10 cellular contexts compared by ENCODE assay signal in the genomic region with DNA sequence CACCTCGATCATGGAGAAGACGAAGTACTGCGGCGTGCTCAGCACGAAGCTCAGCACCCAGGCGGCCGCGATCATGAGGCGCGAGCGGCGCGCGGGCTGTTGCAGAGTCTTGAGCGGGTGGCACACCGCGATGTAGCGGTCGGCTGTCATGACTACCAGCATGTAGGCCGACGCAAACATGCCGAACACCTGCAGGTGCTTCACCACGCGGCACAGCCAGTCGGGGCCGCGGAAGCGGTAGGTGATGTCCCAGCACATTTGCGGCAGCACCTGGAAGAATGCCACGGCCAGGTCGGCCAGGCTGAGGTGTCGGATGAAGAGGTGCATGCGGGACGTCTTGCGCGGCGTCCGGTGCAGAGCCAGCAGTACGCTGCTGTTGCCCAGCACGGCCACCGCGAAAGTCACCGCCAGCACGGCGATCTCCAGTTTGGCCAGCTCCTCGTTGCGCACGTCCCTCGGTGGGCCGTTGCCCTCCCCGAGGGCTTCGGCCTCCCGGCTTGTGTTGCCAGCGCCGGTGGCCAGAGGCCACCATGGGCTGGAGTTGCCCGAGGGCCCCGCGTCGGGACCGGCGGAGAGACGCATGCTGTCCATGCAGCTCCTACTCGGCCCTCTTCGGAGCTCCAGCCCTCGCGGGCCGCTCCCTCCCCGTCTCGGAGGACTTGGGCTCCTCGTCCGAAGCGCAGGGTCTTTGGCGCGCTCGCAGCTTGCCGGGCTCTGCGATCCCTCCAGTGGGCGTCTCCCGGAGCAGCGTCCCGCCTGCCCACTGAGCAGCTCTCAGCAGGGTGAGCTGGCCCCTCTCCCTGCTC. TPM values are rescaled to one million over a fixed set of nuclear protein-coding genes. Genes with fewer than 3 reads are reported as not detected.
A peak's percentile ranks its signal among the peaks of the same experiment; 100 is the strongest.
DNase-seq lines count a peak whose midpoint lies in the region; ATAC-seq and TF ChIP-seq lines count a peak whose summit lies in the region.
"Had no signal": no experiment of that assay in that cellular context is flagged by ENCODE, and none has a peak within 500 bp of the region (broad histone marks: within the 10 kb centered on the region; RNA-seq: fewer than 3 reads in every experiment).

No MANE protein-coding gene starts in this region.

- ATAC-seq in upper lobe of left lung (ENCODE audit: low FRiP score in 2 of 2) (peak; percentile 34 to 46), HG03521 (IDR thresholded peaks at IDR 0.05; ENCODE audit: unreplicated experiment) (no peak), GM21360 (IDR thresholded peaks at IDR 0.05; ENCODE audit: unreplicated experiment) (no peak)

- no peak overlapping the region for H2BK15ac ChIP-seq in mesenchymal stem cell (ENCODE audit: low read depth, poor library complexity, severe bottlenecking)

- H2BK5ac ChIP-seq in mesenchymal stem cell (ENCODE audit: low read depth, low read length, poor library complexity, severe bottlenecking): no peak overlapping the region

- H3K4ac ChIP-seq in mesenchymal stem cell (ENCODE audit: low read depth in 1 of 2, low read length in 2 of 2): no peak overlapping the region

- WGBS in mesenchymal stem cell: 7% methylated on average over 81 of the region's 81 CpGs
- 7 to 10% methylated on average over 9 to 51 of the region's 81 CpGs for WGBS in upper lobe of left lung, 2 donors

- peaks cover 20% of the 10 kb centered on the region for H3K4me1 Mint-ChIP-seq in activated T-cell treated with anti-CD3 and anti-CD28 coated beads, Interleukin-2, amount 50 U/mL, for 24 hours (ENCODE audit: low read depth)

- no peak overlapping the region for H3K14ac ChIP-seq in mesenchymal stem cell (ENCODE audit: low read length in 2 of 2)

- H3K36me3 ChIP-seq in mesenchymal stem cell (ENCODE audit: control insufficient read depth in 1 of 2, insufficient read depth in 2 of 2, low read depth in 1 of 2, low read length in 2 of 2): peaks cover 0 to 7% of the 10 kb centered on the region in 2 experiments
- H3K36me3 ChIP-seq in upper lobe of left lung: no peaks in the 10 kb centered on the region

- H3K4me2 ChIP-seq in mesenchymal stem cell (ENCODE audit: low read length, poor library complexity, severe bottlenecking): peak overlapping the region; percentile 90
- H3K4me2 ChIP-seq: KMS-11 had no signal

- TF ChIP-seq POLR2A in upper lobe of left lung (IDR thresholded peaks at IDR 0.05): no peak

- peaks cover 22% of the 10 kb centered on the region for H3K4me1 ChIP-seq in mesenchymal stem cell (ENCODE audit: control insufficient read depth, insufficient read depth, low read depth, low read length)
- peaks cover 8 to 26% (median 19%) of the 10 kb centered on the region in 4 donors for H3K4me1 ChIP-seq in upper lobe of left lung

- TF ChIP-seq CTCF in dorsolateral prefrontal cortex (IDR thresholded peaks at IDR 0.05 in 54 of 56, conservative IDR thresholded peaks at IDR 0.05 in 2 of 56; ENCODE audit: low read depth in 1 of 56, partially characterized antibody in 56 of 56) (no peak), upper lobe of left lung (IDR thresholded peaks at IDR 0.05) (no peak)

- peak overlapping the region; percentile 21 for H3K4me3 Mint-ChIP-seq in activated T-cell treated with anti-CD3 and anti-CD28 coated beads, Interleukin-2, amount 50 U/mL, for 24 hours

- H3K9me3 ChIP-seq in mesenchymal stem cell (ENCODE audit: control insufficient read depth, low read length): no peaks in the 10 kb centered on the region
- H3K9me3 ChIP-seq in upper lobe of left lung: no peaks in the 10 kb centered on the region

- intact Hi-C loops in dorsolateral prefrontal cortex (cut with DNase I): no loop called here

- H2AK5ac ChIP-seq in mesenchymal stem cell (ENCODE audit: low read length, severe bottlenecking): no peak overlapping the region

- H3K27me3 Mint-ChIP-seq in activated T-cell treated with anti-CD3 and anti-CD28 coated beads, Interleukin-2, amount 50 U/mL, for 24 hours: peaks cover 63% of the 10 kb centered on the region

- no peak overlapping the region for H3K23ac ChIP-seq in mesenchymal stem cell (ENCODE audit: low read length in 2 of 2)

- no peaks in the 10 kb centered on the region for H3K79me1 ChIP-seq in mesenchymal stem cell (replicated peaks; ENCODE audit: low read length, poor library complexity, severe bottlenecking)

- H3K27me3 ChIP-seq in dorsolateral prefrontal cortex (peaks cover 3 to 86% (median 53%) of the 10 kb centered on the region in 45 donors), mesenchymal stem cell (ENCODE audit: control insufficient read depth in 1 of 2, insufficient read depth in 1 of 2, low read length in 2 of 2) (peaks cover 27 to 78% of the 10 kb centered on the region in 2 experiments), upper lobe of left lung (peaks cover 0 to 21% (median 15%) of the 10 kb centered on the region in 4 donors)

- no peaks in the 10 kb centered on the region for H3K9me3 Mint-ChIP-seq in activated T-cell treated with anti-CD3 and anti-CD28 coated beads, Interleukin-2, amount 50 U/mL, for 24 hours

- H4K8ac ChIP-seq in mesenchymal stem cell (ENCODE audit: low read length): no peak overlapping the region

- no peak overlapping the region for H3K9ac ChIP-seq in mesenchymal stem cell (ENCODE audit: low read length)
- H3K9ac ChIP-seq: KMS-11 had no signal

- no peak overlapping the region for H2BK12ac ChIP-seq in mesenchymal stem cell (ENCODE audit: low read length in 2 of 2)

- H2AFZ ChIP-seq in mesenchymal stem cell (ENCODE audit: low read depth, low read length): no peak overlapping the region

- no peak overlapping the region for H3K27ac Mint-ChIP-seq in activated T-cell treated with anti-CD3 and anti-CD28 coated beads, Interleukin-2, amount 50 U/mL, for 24 hours

- peak overlapping the region in 1 of 59 donors; percentile 48 for H3K27ac ChIP-seq in dorsolateral prefrontal cortex
- no peak overlapping the region for H3K27ac ChIP-seq in mesenchymal stem cell (ENCODE audit: low read length, poor library complexity, severe bottlenecking)
- no peak overlapping the region for H3K27ac ChIP-seq in upper lobe of left lung
- H3K27ac ChIP-seq: KMS-11 had no signal

- no peak overlapping the region for H3K18ac ChIP-seq in mesenchymal stem cell (ENCODE audit: low read depth in 1 of 2, low read length in 2 of 2)

- peak; percentile 30 for DNase-seq in activated T-cell treated with anti-CD3 and anti-CD28 coated beads, Interleukin-2, amount 50 U/mL, for 24 hours
- DNase-seq in activated T-cell treated with anti-CD3 and anti-CD28 coated beads for 4 hours (no peak), dorsolateral prefrontal cortex (peak in 1 of 10 donors; percentile 27), mesenchymal stem cell (peak; percentile 5), upper lobe of left lung (peak in 1 of 2 donors; percentile 78), anterior cingulate cortex (lab: John Stamatoyannopoulos, UW) (no peak)
- DNase-seq: DND-41 had no signal

- no peak overlapping the region for H4K91ac ChIP-seq in mesenchymal stem cell (ENCODE audit: low read length)

- peak overlapping the region; percentile 11 to 69 (median 49) for H3K4me3 ChIP-seq in dorsolateral prefrontal cortex
- peak overlapping the region; percentile 55 to 75 for H3K4me3 ChIP-seq in mesenchymal stem cell (ENCODE audit: insufficient read depth in 1 of 2, low read depth in 1 of 2, low read length in 2 of 2)
- H3K4me3 ChIP-seq in upper lobe of left lung: peak overlapping the region in 3 of 4 donors; percentile 32 to 48 (median 35)

- no peak for TF ChIP-seq EP300 in upper lobe of left lung (IDR thresholded peaks at IDR 0.05)

- no peak overlapping the region for H2BK120ac ChIP-seq in mesenchymal stem cell (ENCODE audit: low read depth, low read length)

- H3K36me3 Mint-ChIP-seq in activated T-cell treated with anti-CD3 and anti-CD28 coated beads, Interleukin-2, amount 50 U/mL, for 24 hours (ENCODE audit: low read depth): no peaks in the 10 kb centered on the region

RNA-seq across cellular contexts. Expression of a gene that starts 0.5 kb away (rescaled TPM):
- total RNA-seq in dorsolateral prefrontal cortex (1 to 10 TPM in 13 of 120 experiments, under 1 TPM in 105, not detected in 2; 0.08 to 3.4 (median 0.51) TPM), upper lobe of left lung (1 to 10 TPM in 2 of 6 donors, under 1 TPM in 3, not detected in 1; 0.33 to 2.5 (median 0.74) TPM)
- polyA plus RNA-seq in mesenchymal stem cell (2013, experiment 1 of 2): not detected
- not detected for polyA plus RNA-seq in mesenchymal stem cell (2013, experiment 2 of 2)

Comparison
In these comparisons a context has a peak if more than half of its experiments do, and no peak if none do; other contexts are left out.
1. DNase-seq: peak in activated T-cell treated with anti-CD3 and anti-CD28 coated beads, Interleukin-2, amount 50 U/mL, for 24 hours (single experiment) and mesenchymal stem cell (single experiment); none in activated T-cell treated with anti-CD3 and anti-CD28 coated beads for 4 hours (single experiment) and anterior cingulate cortex (0 of 58).
2. ATAC-seq: peak in upper lobe of left lung (2 of 2); none in HG03521 (single experiment) and GM21360 (single experiment).
3. Peak in every context shown above with its lines, with median percentiles within 50 percentile points of each other: H3K4me3 ChIP-seq.